20 cellular contexts compared by ENCODE assay signal in the genomic region with DNA sequence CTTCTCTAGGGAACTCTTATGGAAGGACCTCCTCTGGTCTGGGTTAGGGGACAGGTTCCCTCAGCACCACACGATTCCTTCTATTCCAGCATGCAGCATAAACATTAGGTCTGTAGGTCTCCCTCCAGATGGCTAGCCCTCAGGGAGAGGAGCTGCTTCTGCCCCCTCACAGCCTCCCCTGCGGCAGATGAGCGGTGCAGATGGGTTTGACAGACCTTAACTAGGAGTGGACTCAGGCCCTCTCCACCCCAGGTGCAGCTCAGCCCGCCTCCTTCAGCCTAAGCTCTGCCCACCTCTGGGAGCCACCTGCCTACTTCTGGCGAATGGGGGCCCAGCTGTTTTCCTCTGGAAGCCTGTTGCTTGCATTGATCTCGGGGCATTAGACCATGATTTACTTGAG.
"Had no signal": no experiment of that assay in that cellular context is flagged by ENCODE, and none has a peak within 500 bp of the region (broad histone marks: within the 10 kb centered on the region; RNA-seq: fewer than 3 reads in every experiment).

No MANE protein-coding gene starts in this region.

- H3K27ac Mint-ChIP-seq: memory B cell, mesothelial cell of epicardium, natural killer cell had no signal

- H3K9me3 ChIP-seq: heart right ventricle, left ventricle myocardium inferior, lower lobe of right lung, ovary, right atrium auricular region, sigmoid colon, stomach, thoracic aorta, transverse colon had no signal

- H3K9me3 Mint-ChIP-seq: memory B cell, mesothelial cell of epicardium, natural killer cell, neural crest cell had no signal

- H3K36me3 Mint-ChIP-seq: memory B cell, mesothelial cell of epicardium, natural killer cell had no signal

- H3K27ac ChIP-seq: coronary artery, heart right ventricle, left ventricle myocardium inferior, lower lobe of right lung, ovary, right atrium auricular region, sigmoid colon, skin epidermis, stomach, thoracic aorta, transverse colon had no signal

- H3K4me1 Mint-ChIP-seq: memory B cell, natural killer cell had no signal

- H3K4me3 ChIP-seq: coronary artery, heart right ventricle, left ventricle myocardium inferior, lower lobe of right lung, ovary, right atrium auricular region, sigmoid colon, skin epidermis, stomach, thoracic aorta, transverse colon had no signal

- H3K4me1 ChIP-seq: heart right ventricle, left ventricle myocardium inferior, lower lobe of right lung, right atrium auricular region, sigmoid colon, transverse colon had no signal

- ATAC-seq: heart right ventricle, lower lobe of right lung, natural killer cell had no signal

- H3K4me3 Mint-ChIP-seq: memory B cell, mesothelial cell of epicardium, natural killer cell, neural crest cell had no signal

- H3K27me3 ChIP-seq: ovary, right atrium auricular region had no signal

- DNase-seq: effector CD4-positive, alpha-beta T cell; heart right ventricle; islet precursor cell; left ventricle myocardium inferior; lower lobe of right lung; natural killer cell; ovary; sigmoid colon; stimulated activated CD4-positive, alpha-beta T cell treated with anti-CD3 and anti-CD28 coated beads, Interleukin-12 subunit alpha, Interleukin-12 subunit beta, amount 100 ng/mL, for 4 hours; stimulated activated naive CD4-positive, alpha-beta T cell; stomach; substantia nigra; transverse colon had no signal

- H3K36me3 ChIP-seq: heart right ventricle, left ventricle myocardium inferior, lower lobe of right lung, ovary, right atrium auricular region, sigmoid colon, stomach, thoracic aorta, transverse colon had no signal
